ENCODE assay signal across 18 cellular contexts in genomic region chr14:51979399-51979709, GRCh38. TPM values are rescaled to one million over a fixed set of nuclear protein-coding genes. Genes with fewer than 3 reads are reported as not detected.
DNase-seq lines count a peak whose midpoint lies in the region; ATAC-seq, FAIRE-seq and TF ChIP-seq lines count a peak whose summit lies in the region.
"Had no signal": no experiment of that assay in that cellular context is flagged by ENCODE, and none has a peak within 500 bp of the region (broad histone marks: within the 10 kb centered on the region; RNA-seq: fewer than 3 reads in every experiment).

No MANE protein-coding gene starts in this region.

- H3K9me3 ChIP-seq in OCI-LY3 (ENCODE audit: insufficient read depth, low read length) (no peaks in the 10 kb centered on the region), H1 (ENCODE audit: insufficient read depth in 2 of 2, low read depth in 1 of 2, low read length in 1 of 2) (no peaks in the 10 kb centered on the region)
- H3K9me3 ChIP-seq: BE2C, thyroid gland had no signal

- H4K8ac ChIP-seq in H1 (ENCODE audit: extremely low read depth, insufficient read depth, low read length), result no peak overlapping the region

- H3K27me3 Mint-ChIP-seq in activated CD8-positive, alpha-beta T cell treated with anti-CD3 and anti-CD28 coated beads for 36 hours, result no peaks in the 10 kb centered on the region
- no peaks in the 10 kb centered on the region for H3K27me3 Mint-ChIP-seq in activated CD8-positive, alpha-beta T cell treated with anti-CD3 and anti-CD28 coated beads, Interleukin-2, amount 10 ng/mL, durations not matched to agents 7 days and 5 days (ENCODE audit: low read depth)
- H3K27me3 Mint-ChIP-seq in type B pancreatic cell, result peaks cover 43% of the 10 kb centered on the region
- H3K27me3 Mint-ChIP-seq: activated CD8-positive, alpha-beta memory T cell treated with anti-CD3 and anti-CD28 coated beads, Interleukin-2, amount 10 ng/mL, durations not matched to agents 7 days and 5 days; IgD-negative memory B cell; stimulated activated naive CD8-positive, alpha-beta T cell treated with anti-CD3 and anti-CD28 coated beads, Interleukin-15, amount 100 ng/mL, for 72 hours had no signal

- no peaks in the 10 kb centered on the region for H3K79me1 ChIP-seq in H1 (ENCODE audit: low read depth, low read length)

- no peak overlapping the region for H2BK20ac ChIP-seq in H1 (ENCODE audit: low read length)

- no peak overlapping the region for H2AFZ ChIP-seq in OCI-LY3 (ENCODE audit: low read depth, low read length)
- H2AFZ ChIP-seq in H1 (ENCODE audit: low read length), result peak overlapping the region; percentile 72; the same call in 1 of the 2 replicates

- H3K23ac ChIP-seq in H1 (ENCODE audit: insufficient read length), result no peak overlapping the region

- intact Hi-C loops in activated CD8-positive, alpha-beta T cell treated with anti-CD3 and anti-CD28 coated beads for 36 hours (cut with micrococcal nuclease), result no loop called here
- intact Hi-C loops in Right ventricle myocardium superior (cut with DNase I), result no loop called here

- H3K4me1 Mint-ChIP-seq in activated CD8-positive, alpha-beta T cell treated with anti-CD3 and anti-CD28 coated beads for 36 hours (ENCODE audit: low read depth), result peaks cover 7% of the 10 kb centered on the region
- peaks cover 18% of the 10 kb centered on the region for H3K4me1 Mint-ChIP-seq in activated CD8-positive, alpha-beta T cell treated with anti-CD3 and anti-CD28 coated beads, Interleukin-2, amount 10 ng/mL, durations not matched to agents 7 days and 5 days (ENCODE audit: low read depth)
- peaks cover 5% of the 10 kb centered on the region for H3K4me1 Mint-ChIP-seq in type B pancreatic cell (ENCODE audit: unreplicated experiment)

- no peak overlapping the region for H3K14ac ChIP-seq in H1 (ENCODE audit: insufficient read length)

- TF ChIP-seq RAD21 in H1 (IDR thresholded peaks at IDR 0.05 in 1 of 2, conservative IDR thresholded peaks at IDR 0.05 in 1 of 2; ENCODE audit: low read depth in 2 of 2, low read length in 2 of 2), result no peak

- no peak overlapping the region for H2BK12ac ChIP-seq in H1 (ENCODE audit: low read depth, low read length)

- peak; percentile 72 for TF ChIP-seq CTCF in activated CD8-positive, alpha-beta T cell treated with anti-CD3 and anti-CD28 coated beads for 36 hours (IDR thresholded peaks at IDR 0.05)
- TF ChIP-seq CTCF in OCI-LY3 (IDR thresholded peaks at IDR 0.05; ENCODE audit: low read depth, low read length) (peak; percentile 3; the same call in 1 of the 2 replicates), H1 (IDR thresholded peaks at IDR 0.05; ENCODE audit: control extremely low read depth in 1 of 3, insufficient read depth in 1 of 3, low read depth in 1 of 3, low read length in 3 of 3) (no peak), type B pancreatic cell (conservative IDR thresholded peaks at IDR 0.05) (peak; percentile 23)

- H3K4me3 ChIP-seq in OCI-LY3 (ENCODE audit: low read length), result no peak overlapping the region
- no peak overlapping the region for H3K4me3 ChIP-seq in H1 (ENCODE audit: extremely low read depth in 1 of 4, insufficient read depth in 2 of 4, low read depth in 3 of 4, low read length in 4 of 4)
- H3K4me3 ChIP-seq: SK-N-MC, thyroid gland had no signal

- no peak overlapping the region for H2BK15ac ChIP-seq in H1 (ENCODE audit: low read length)

- H3K36me3 ChIP-seq in OCI-LY3 (replicated peaks; ENCODE audit: low read depth, low read length), result no peaks in the 10 kb centered on the region
- H3K36me3 ChIP-seq in H1 (ENCODE audit: control insufficient read depth in 2 of 4, insufficient read depth in 4 of 4, low read length in 3 of 4), result no peaks in the 10 kb centered on the region
- H3K36me3 ChIP-seq: BE2C, thyroid gland had no signal

- H4K91ac ChIP-seq in H1 (replicated peaks; ENCODE audit: insufficient read length, low read length), result no peak overlapping the region

- no peak for DNase-seq in activated CD8-positive, alpha-beta T cell treated with anti-CD3 and anti-CD28 coated beads for 36 hours
- no peak for DNase-seq in activated CD8-positive, alpha-beta T cell treated with anti-CD3 and anti-CD28 coated beads, Interleukin-2, amount 10 ng/mL, durations not matched to agents 7 days and 5 days
- no peak for DNase-seq in H1 (ENCODE audit: low read depth in 1 of 2, low spot score in 2 of 2)
- DNase-seq in type B pancreatic cell (ENCODE audit: extremely low spot score, unreplicated experiment), result no peak
- DNase-seq in Right ventricle myocardium superior, result no peak
- no peak for DNase-seq in NCI-H526 (lab: John Stamatoyannopoulos, UW)

- CTCF ChIA-PET in activated CD8-positive, alpha-beta T cell treated with anti-CD3 and anti-CD28 coated beads for 36 hours (lab: Charles Lee), result interaction anchor here (0.7 to 7.4 kb wide), 37 partner anchors 9 to 201 kb away, joined by 3 to 99 read pairs (median 4); partner anchors contain the start of genes GNG2 and RTRAF
- CTCF ChIA-PET in activated CD8-positive, alpha-beta T cell treated with anti-CD3 and anti-CD28 coated beads, Interleukin-2, amount 10 ng/mL, durations not matched to agents 7 days and 5 days (lab: Charles Lee), result interaction anchor here (0.6 to 4.6 kb wide), 33 partner anchors 9 to 698 kb away, joined by 3 to 43 read pairs (median 5); partner anchors contain the start of genes FRMD6 and GNG2
- CTCF ChIA-PET in H1 (lab: Charles Lee; ENCODE audit: partially characterized antibody), result interaction anchor here (0.7 to 5.6 kb wide), 41 partner anchors 9 to 696 kb away, joined by 3 to 53 read pairs (median 5); no protein-coding TSS in a partner anchor

- FAIRE-seq in H1 (lab: Jason Lieb, UNC), result no peak
- FAIRE-seq: bronchial epithelial cell, RCC 7860 had no signal

- H3K9me3 Mint-ChIP-seq in activated CD8-positive, alpha-beta T cell treated with anti-CD3 and anti-CD28 coated beads for 36 hours, result no peaks in the 10 kb centered on the region
- H3K9me3 Mint-ChIP-seq in activated CD8-positive, alpha-beta T cell treated with anti-CD3 and anti-CD28 coated beads, Interleukin-2, amount 10 ng/mL, durations not matched to agents 7 days and 5 days (ENCODE audit: insufficient read depth), result no peaks in the 10 kb centered on the region
- H3K9me3 Mint-ChIP-seq in type B pancreatic cell, result no peaks in the 10 kb centered on the region
- H3K9me3 Mint-ChIP-seq: activated T-cell treated with anti-CD3 and anti-CD28 coated beads, Interleukin-2, amount 50 U/mL, for 72 hours; IgD-negative memory B cell; stimulated activated naive CD8-positive, alpha-beta T cell treated with anti-CD3 and anti-CD28 coated beads, Interleukin-15, amount 100 ng/mL, for 72 hours had no signal

- WGBS in H1 (ENCODE audit: extremely low coverage in 1 of 2, insufficient coverage in 1 of 2, insufficient read length in 1 of 2, insufficient replicate concordance in 2 of 2, low coverage in 1 of 2, low lambda C conversion rate in 2 of 2, missing lambda C conversion rate in 1 of 2), 2 experiments, result 39% methylated on average over 6 of the region's 6 CpGs; no CpG with 5 or more reads in 1 of the 2 experiments

- H4K20me1 ChIP-seq in OCI-LY3 (ENCODE audit: insufficient read depth, low read length) (no peaks in the 10 kb centered on the region), H1 (replicated peaks in 1 of 2; ENCODE audit: control insufficient read depth in 1 of 2, insufficient read depth in 2 of 2, low read length in 2 of 2) (no peaks in the 10 kb centered on the region)

- no peak overlapping the region for H2BK5ac ChIP-seq in H1 (ENCODE audit: low read depth, low read length)

- H3K27me3 ChIP-seq in OCI-LY3 (ENCODE audit: low read depth, low read length) (no peaks in the 10 kb centered on the region), H1 (replicated peaks in 1 of 4; ENCODE audit: control insufficient read depth in 3 of 4, extremely low read depth in 1 of 4, insufficient read depth in 3 of 4, low read length in 3 of 4) (no peaks in the 10 kb centered on the region)
- H3K27me3 ChIP-seq: BE2C, thyroid gland had no signal

- no peak overlapping the region for H4K5ac ChIP-seq in H1 (ENCODE audit: insufficient read length, low read depth, low read length)

- no peak overlapping the region for H3K27ac Mint-ChIP-seq in activated CD8-positive, alpha-beta T cell treated with anti-CD3 and anti-CD28 coated beads for 36 hours
- H3K27ac Mint-ChIP-seq in activated CD8-positive, alpha-beta T cell treated with anti-CD3 and anti-CD28 coated beads, Interleukin-2, amount 10 ng/mL, durations not matched to agents 7 days and 5 days, result no peak overlapping the region
- no peak overlapping the region for H3K27ac Mint-ChIP-seq in type B pancreatic cell
- H3K27ac Mint-ChIP-seq: activated CD8-positive, alpha-beta memory T cell treated with anti-CD3 and anti-CD28 coated beads, Interleukin-2, amount 10 ng/mL, durations not matched to agents 7 days and 5 days; activated T-cell treated with anti-CD3 and anti-CD28 coated beads, Interleukin-2, amount 50 U/mL, for 72 hours; IgD-negative memory B cell; progenitor cell of endocrine pancreas; stimulated activated naive CD8-positive, alpha-beta T cell treated with anti-CD3 and anti-CD28 coated beads, Interleukin-15, amount 100 ng/mL, for 72 hours had no signal

- H3K4me3 Mint-ChIP-seq in activated CD8-positive, alpha-beta T cell treated with anti-CD3 and anti-CD28 coated beads for 36 hours, result no peak overlapping the region
- no peak overlapping the region for H3K4me3 Mint-ChIP-seq in activated CD8-positive, alpha-beta T cell treated with anti-CD3 and anti-CD28 coated beads, Interleukin-2, amount 10 ng/mL, durations not matched to agents 7 days and 5 days
- H3K4me3 Mint-ChIP-seq in type B pancreatic cell, result no peak overlapping the region
- H3K4me3 Mint-ChIP-seq: activated CD8-positive, alpha-beta memory T cell treated with anti-CD3 and anti-CD28 coated beads, Interleukin-2, amount 10 ng/mL, durations not matched to agents 7 days and 5 days; activated T-cell treated with anti-CD3 and anti-CD28 coated beads, Interleukin-2, amount 50 U/mL, for 72 hours; IgD-negative memory B cell; stimulated activated naive CD8-positive, alpha-beta T cell treated with anti-CD3 and anti-CD28 coated beads, Interleukin-15, amount 100 ng/mL, for 72 hours had no signal

- POLR2A ChIA-PET in activated CD8-positive, alpha-beta T cell treated with anti-CD3 and anti-CD28 coated beads for 36 hours (lab: Charles Lee), result no interaction called here
- POLR2A ChIA-PET in activated CD8-positive, alpha-beta T cell treated with anti-CD3 and anti-CD28 coated beads, Interleukin-2, amount 10 ng/mL, durations not matched to agents 7 days and 5 days (lab: Charles Lee), result interaction anchor here (1.5 kb wide), 1 partner anchor 119 kb away, joined by 6 read pairs; the partner anchor contains the start of gene GNG2
- POLR2A ChIA-PET in H1 (lab: Charles Lee; ENCODE audit: partially characterized antibody), result interaction anchor here (0.8 kb wide), 1 partner anchor 10 kb away, joined by 3 read pairs; the partner anchor contains the start of gene RTRAF

- H3K79me2 ChIP-seq in OCI-LY3 (ENCODE audit: low read length) (no peaks in the 10 kb centered on the region), H1 (ENCODE audit: control insufficient read depth in 1 of 2, insufficient read depth in 2 of 2, low read length in 2 of 2) (no peaks in the 10 kb centered on the region)

- no peak overlapping the region for H2AK5ac ChIP-seq in H1 (ENCODE audit: low read depth, low read length)

- TF ChIP-seq POLR2A in H1 (IDR thresholded peaks at IDR 0.05; ENCODE audit: control extremely low read depth in 1 of 2, low read depth in 2 of 2, low read length in 2 of 2), result no peak

- H3K27ac ChIP-seq in OCI-LY3 (ENCODE audit: low read length), result no peak overlapping the region
- no peak overlapping the region for H3K27ac ChIP-seq in H1 (ENCODE audit: low read depth, low read length)
- H3K27ac ChIP-seq: SK-N-MC, thyroid gland had no signal

- no peaks in the 10 kb centered on the region for H3K36me3 Mint-ChIP-seq in activated CD8-positive, alpha-beta T cell treated with anti-CD3 and anti-CD28 coated beads for 36 hours (ENCODE audit: low read depth)
- no peaks in the 10 kb centered on the region for H3K36me3 Mint-ChIP-seq in activated CD8-positive, alpha-beta T cell treated with anti-CD3 and anti-CD28 coated beads, Interleukin-2, amount 10 ng/mL, durations not matched to agents 7 days and 5 days (ENCODE audit: low read depth)
- no peaks in the 10 kb centered on the region for H3K36me3 Mint-ChIP-seq in type B pancreatic cell
- H3K36me3 Mint-ChIP-seq: activated CD8-positive, alpha-beta memory T cell treated with anti-CD3 and anti-CD28 coated beads, Interleukin-2, amount 10 ng/mL, durations not matched to agents 7 days and 5 days; IgD-negative memory B cell had no signal

- no peaks in the 10 kb centered on the region for H3K23me2 ChIP-seq in H1 (ENCODE audit: low read depth, low read length)

- H2BK120ac ChIP-seq in H1 (replicated peaks; ENCODE audit: low read depth, low read length), result no peak overlapping the region

- H3K4me1 ChIP-seq in OCI-LY3 (ENCODE audit: low read length) (peaks cover 8% of the 10 kb centered on the region), H1 (replicated peaks in 1 of 4; ENCODE audit: control insufficient read depth in 3 of 4, insufficient read depth in 4 of 4, low read length in 3 of 4) (no peaks in the 10 kb centered on the region)
- H3K4me1 ChIP-seq: thyroid gland had no signal

- no peak for TF ChIP-seq EP300 in H1 (IDR thresholded peaks at IDR 0.05; ENCODE audit: borderline replicate concordance in 1 of 2, low read depth in 2 of 2, low read length in 2 of 2)

- no peak overlapping the region for H3K56ac ChIP-seq in H1 (replicated peaks; ENCODE audit: insufficient read length, low read depth, low read length)

- H3K9ac ChIP-seq in OCI-LY3 (ENCODE audit: low read length) (no peak overlapping the region), H1 (replicated peaks in 1 of 4; ENCODE audit: extremely low read depth in 1 of 4, low read depth in 3 of 4, low read length in 3 of 4) (no peak overlapping the region)

- H3K4me2 ChIP-seq in OCI-LY3 (ENCODE audit: low read length) (peak overlapping the region; percentile 54), H1 (ENCODE audit: insufficient read depth in 1 of 2, low read depth in 2 of 2, low read length in 2 of 2) (no peak overlapping the region)

- H3K4ac ChIP-seq in H1 (replicated peaks; ENCODE audit: insufficient read length, low read depth, low read length), result no peak overlapping the region

- no peak for ATAC-seq in activated CD8-positive, alpha-beta T cell treated with anti-CD3 and anti-CD28 coated beads for 36 hours
- no peak for ATAC-seq in activated CD8-positive, alpha-beta T cell treated with anti-CD3 and anti-CD28 coated beads, Interleukin-2, amount 10 ng/mL, durations not matched to agents 7 days and 5 days
- no peak for ATAC-seq in HG02798 (IDR thresholded peaks at IDR 0.05; ENCODE audit: poor library complexity, unreplicated experiment)
- ATAC-seq in Right ventricle myocardium superior (ENCODE audit: poor library complexity), result no peak

- no peak overlapping the region for H3K18ac ChIP-seq in H1 (ENCODE audit: extremely low read depth, low read length)

RNA-seq across cellular contexts. Expression of gene RTRAF, which starts 10.0 kb away (rescaled TPM):
- 100 to 1,000 TPM; 230 to 235 TPM for total RNA-seq in activated CD8-positive, alpha-beta T cell treated with anti-CD3 and anti-CD28 coated beads for 36 hours
- 100 to 1,000 TPM; 201 to 206 TPM for total RNA-seq in activated CD8-positive, alpha-beta T cell treated with anti-CD3 and anti-CD28 coated beads, Interleukin-2, amount 10 ng/mL, durations not matched to agents 7 days and 5 days
- total RNA-seq in H1 (2021; fragmentation: NEBNext Ultra II Directional; extraction: Animal tissue kit (Norgen Biotek cat#: 25700)), result 351 and 359 TPM in 2 replicates
- 60.2 and 149 TPM in 2 replicates for polyA plus RNA-seq in H1 (2011; rRNA removed)
- polyA plus RNA-seq in H1 (2011; cell fraction: cytosol; rRNA removed), result 163 TPM
- polyA plus RNA-seq in H1 (2011; cell fraction: nucleus; rRNA removed), result 147 TPM
- 416 to 484 TPM (median 426 TPM) in 4 replicates for polyA plus RNA-seq in H1 (2012, experiment 1 of 2)
- 40.5 TPM for polyA plus RNA-seq in H1 (2012, experiment 2 of 2)
- 576 TPM for polyA plus RNA-seq in H1 (2013, experiment 1 of 2)
- 647 TPM for polyA plus RNA-seq in H1 (2013, experiment 2 of 2)
- polyA minus RNA-seq in H1 (2011; rRNA and poly(A)+ RNA removed), result 86.2 and 119 TPM in 2 replicates
- 237 TPM for polyA minus RNA-seq in H1 (2011; cell fraction: cytosol; rRNA and poly(A)+ RNA removed)
- polyA minus RNA-seq in H1 (2011; cell fraction: nucleus; rRNA and poly(A)+ RNA removed), result 103 TPM
- total RNA-seq in type B pancreatic cell (ENCODE audit: low replicate concordance) (185 and 206 TPM in 2 replicates), Right ventricle myocardium superior (218 TPM)

Comparison
In these comparisons a context has a peak if more than half of its experiments do, and no peak if none do; other contexts are left out.
1. CTCF ChIP-seq: peak in activated CD8-positive, alpha-beta T cell treated with anti-CD3 and anti-CD28 coated beads for 36 hours (single experiment), OCI-LY3 (single experiment) and type B pancreatic cell (single experiment); none in H1 (0 of 3).